16 cellular contexts compared by ENCODE assay signal in genomic region chr10:9052767-9053166, GRCh38.
"Had no signal": no experiment of that assay in that cellular context is flagged by ENCODE, and none has a peak within 500 bp of the region (broad histone marks: within the 10 kb centered on the region; RNA-seq: fewer than 3 reads in every experiment).

No MANE protein-coding gene starts in this region.

- H3K4me1 ChIP-seq: body of pancreas, left lung, tibial nerve had no signal

- H3K9me3 ChIP-seq: body of pancreas, SK-N-SH had no signal

- H3K4me1 Mint-ChIP-seq: endodermal cell, neural crest cell had no signal

- H3K4me3 Mint-ChIP-seq: activated CD8-positive, alpha-beta memory T cell treated with anti-CD3 and anti-CD28 coated beads, Interleukin-2, amount 10 ng/mL, durations not matched to agents 7 days and 5 days; activated naive CD4-positive, alpha-beta T cell treated with anti-CD3 and anti-CD28 coated beads, Interleukin-2, amount 50 U/mL, for 24 hours; endodermal cell; neural crest cell had no signal

- H3K36me3 Mint-ChIP-seq: activated CD8-positive, alpha-beta memory T cell treated with anti-CD3 and anti-CD28 coated beads, Interleukin-2, amount 10 ng/mL, durations not matched to agents 7 days and 5 days; activated naive CD4-positive, alpha-beta T cell treated with anti-CD3 and anti-CD28 coated beads, Interleukin-2, amount 50 U/mL, for 24 hours had no signal

- H3K9ac ChIP-seq: SK-N-SH had no signal

- H3K27me3 Mint-ChIP-seq: activated CD8-positive, alpha-beta memory T cell treated with anti-CD3 and anti-CD28 coated beads, Interleukin-2, amount 10 ng/mL, durations not matched to agents 7 days and 5 days; activated naive CD4-positive, alpha-beta T cell treated with anti-CD3 and anti-CD28 coated beads, Interleukin-2, amount 50 U/mL, for 24 hours had no signal

- H3K4me3 ChIP-seq: body of pancreas, left lung, tibial nerve had no signal

- H3K4me2 ChIP-seq: SK-N-SH had no signal

- H3K27ac ChIP-seq: body of pancreas, left lung, tibial nerve had no signal

- FAIRE-seq: colon, urothelium cell line had no signal

- H3K27me3 ChIP-seq: body of pancreas, left lung, tibial nerve had no signal

- H3K36me3 ChIP-seq: left lung, tibial nerve had no signal

- DNase-seq: activated CD4-positive, CD25-positive, alpha-beta regulatory T cell; activated CD8-positive, alpha-beta memory T cell treated with anti-CD3 and anti-CD28 coated beads, Interleukin-2, amount 10 ng/mL, durations not matched to agents 7 days and 5 days; body of pancreas; central memory CD4-positive, alpha-beta T cell; endodermal cell; erythroblast; left lung; SK-N-SH; stimulated activated CD8-positive, alpha-beta memory T cell treated with anti-CD3 and anti-CD28 coated beads, Interleukin-4, amount 100 ng/mL, for 48 hours; substantia nigra had no signal

- H3K27ac Mint-ChIP-seq: activated CD8-positive, alpha-beta memory T cell treated with anti-CD3 and anti-CD28 coated beads, Interleukin-2, amount 10 ng/mL, durations not matched to agents 7 days and 5 days; activated naive CD4-positive, alpha-beta T cell treated with anti-CD3 and anti-CD28 coated beads, Interleukin-2, amount 50 U/mL, for 24 hours; endodermal cell; progenitor cell of endocrine pancreas had no signal

- ATAC-seq: activated CD8-positive, alpha-beta memory T cell treated with anti-CD3 and anti-CD28 coated beads, Interleukin-2, amount 10 ng/mL, durations not matched to agents 7 days and 5 days; body of pancreas; left lung had no signal
